Comparison of ENCODE assay signal across 30 cellular contexts in the genomic region with DNA sequence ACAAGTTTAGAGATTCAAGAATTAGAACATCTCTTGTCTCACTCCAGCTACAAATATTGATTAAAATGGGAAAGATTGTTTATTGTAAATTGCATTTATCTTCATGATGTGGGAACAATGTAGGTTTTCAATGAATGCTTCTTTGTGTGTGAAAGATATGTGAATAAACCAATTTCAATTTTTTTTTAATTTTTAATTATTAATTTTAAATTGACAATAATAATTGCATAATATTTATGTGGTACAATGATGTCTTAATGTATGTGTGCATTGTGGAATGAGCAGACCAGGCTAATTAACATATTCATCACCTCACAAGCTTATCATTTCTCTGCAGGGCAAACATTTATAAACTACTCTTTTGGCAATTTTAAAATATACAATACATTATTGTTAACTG.
"Had no signal": no experiment of that assay in that cellular context is flagged by ENCODE, and none has a peak within 500 bp of the region (broad histone marks: within the 10 kb centered on the region; RNA-seq: fewer than 3 reads in every experiment).

No MANE protein-coding gene starts in this region.

- H3K4me3 Mint-ChIP-seq: activated CD4-positive, alpha-beta memory T cell treated with anti-CD3 and anti-CD28 coated beads, Interleukin-2, amount 10 ng/mL, durations not matched to agents 7 days and 5 days; activated naive CD8-positive, alpha-beta T cell treated with anti-CD3 and anti-CD28 coated beads, Interleukin-2, amount 10 ng/mL, durations not matched to agents 7 days and 5 days; activated T-cell treated with anti-CD3 and anti-CD28 coated beads, Interleukin-2, amount 50 U/mL, for 72 hours; activated T-helper 17 cell treated with anti-CD3 and anti-CD28 coated beads, Interleukin-2, amount 50 U/mL, for 72 hours; T-cell; T-helper 17 cell had no signal

- H3K36me3 ChIP-seq: ascending aorta, Peyer's patch, SJSA1 had no signal

- H3K4me1 ChIP-seq: ascending aorta, Peyer's patch, SJSA1 had no signal

- H3K36me3 Mint-ChIP-seq: activated naive CD8-positive, alpha-beta T cell treated with anti-CD3 and anti-CD28 coated beads, Interleukin-2, amount 10 ng/mL, durations not matched to agents 7 days and 5 days; T-cell had no signal

- ATAC-seq: activated T-cell treated with anti-CD3 and anti-CD28 coated beads, Interleukin-2, amount 50 U/mL, for 72 hours; activated T-helper 17 cell treated with anti-CD3 and anti-CD28 coated beads, Interleukin-2, amount 50 U/mL, for 72 hours; K562; PC-3; T-cell; T-helper 17 cell had no signal

- H3K27me3 ChIP-seq: ascending aorta, Peyer's patch, SJSA1 had no signal

- H3K27ac ChIP-seq: ascending aorta, Peyer's patch, SJSA1, VCaP had no signal

- H3K9me3 Mint-ChIP-seq: activated CD4-positive, alpha-beta memory T cell treated with anti-CD3 and anti-CD28 coated beads, Interleukin-2, amount 10 ng/mL, durations not matched to agents 7 days and 5 days; activated T-cell treated with anti-CD3 and anti-CD28 coated beads, Interleukin-2, amount 50 U/mL, for 72 hours had no signal

- H3K27ac Mint-ChIP-seq: activated CD4-positive, alpha-beta memory T cell treated with anti-CD3 and anti-CD28 coated beads, Interleukin-2, amount 10 ng/mL, durations not matched to agents 7 days and 5 days; activated naive CD8-positive, alpha-beta T cell treated with anti-CD3 and anti-CD28 coated beads, Interleukin-2, amount 10 ng/mL, durations not matched to agents 7 days and 5 days; activated T-cell treated with anti-CD3 and anti-CD28 coated beads, Interleukin-2, amount 50 U/mL, for 72 hours; activated T-helper 17 cell treated with anti-CD3 and anti-CD28 coated beads, Interleukin-2, amount 50 U/mL, for 72 hours; T-cell; T-helper 17 cell had no signal

- H3K4me3 ChIP-seq: ascending aorta, K562, Peyer's patch, SJSA1 had no signal

- DNase-seq: activated CD4-positive, alpha-beta memory T cell treated with anti-CD3 and anti-CD28 coated beads, Interleukin-2, amount 10 ng/mL, durations not matched to agents 7 days and 5 days; activated CD4-positive, alpha-beta T cell treated with anti-CD3 and anti-CD28 coated beads for 1 hour; activated CD4-positive, alpha-beta T cell treated with anti-CD3 and anti-CD28 coated beads for 48 hours; activated CD4-positive, CD25-positive, alpha-beta regulatory T cell; activated CD8-positive, alpha-beta memory T cell treated with anti-CD3 and anti-CD28 coated beads for 24 hours; activated effector memory CD4-positive, alpha-beta T cell treated with anti-CD3 and anti-CD28 coated beads, Interleukin-2, amount 50 U/mL, for 16 hours; activated naive CD4-positive, alpha-beta T cell; activated naive CD4-positive, alpha-beta T cell treated with anti-CD3 and anti-CD28 coated beads, Interleukin-2, amount 50 U/mL, for 16 hours; activated naive CD8-positive, alpha-beta T cell treated with anti-CD3 and anti-CD28 coated beads, Interleukin-2, amount 10 ng/mL, durations not matched to agents 7 days and 5 days; activated T-cell treated with anti-CD3 and anti-CD28 coated beads, Interleukin-2, amount 50 U/mL, for 1 hour; activated T-cell treated with anti-CD3 and anti-CD28 coated beads, Interleukin-2, amount 50 U/mL, for 72 hours; amygdala; NCI-H1092 treated with DMSO at 0.1 percent for 48 hours; NCI-H1417 treated with DMSO at 0.1 percent for 48 hours; NCI-H1930; NCI-H2081 treated with DMSO at 0.1 percent for 48 hours; NCI-H345; NCI-H524 treated with DMSO at 0.1 percent for 48 hours; NK-92 treated with Interleukin-12 subunit alpha and Interleukin-12 subunit beta, amount 100 ng/mL, for 24 hours; PC-3; Peyer's patch; RPMI8226; SHP77 treated with DMSO at 0.1 percent for 48 hours; T-cell; T-helper 17 cell had no signal

- H3K9me3 ChIP-seq: Peyer's patch had no signal

- H3K4me1 Mint-ChIP-seq: activated CD4-positive, alpha-beta memory T cell treated with anti-CD3 and anti-CD28 coated beads, Interleukin-2, amount 10 ng/mL, durations not matched to agents 7 days and 5 days; activated T-helper 17 cell treated with anti-CD3 and anti-CD28 coated beads, Interleukin-2, amount 50 U/mL, for 72 hours; T-cell; T-helper 17 cell had no signal
